Comparison of ENCODE assay signal across 9 cellular contexts in genomic region chr1:182786223-182787001, GRCh38. TPM values are rescaled to one million over a fixed set of nuclear protein-coding genes. Genes with fewer than 3 reads are reported as not detected.
DNase-seq lines count a peak whose midpoint lies in the region; ATAC-seq and TF ChIP-seq lines count a peak whose summit lies in the region.
"Had no signal": no experiment of that assay in that cellular context is flagged by ENCODE, and none has a peak within 500 bp of the region (broad histone marks: within the 10 kb centered on the region; RNA-seq: fewer than 3 reads in every experiment).

No MANE protein-coding gene starts in this region.

- H3K4me1 Mint-ChIP-seq in Caco-2 (ENCODE audit: low read depth, unreplicated experiment) = peaks cover 11% of the 10 kb centered on the region
- H3K4me1 Mint-ChIP-seq in activated naive CD8-positive, alpha-beta T cell treated with anti-CD3 and anti-CD28 coated beads for 36 hours = peaks cover 24% of the 10 kb centered on the region

- H4K20me1 ChIP-seq in IMR-90 (ENCODE audit: insufficient read depth, low read length) (no peaks in the 10 kb centered on the region), PC-9 (ENCODE audit: insufficient read depth) (no peaks in the 10 kb centered on the region; the same call in 1 of the 2 replicates)

- dilution Hi-C loops in IMR-90 (cut with HindIII; ENCODE audit: low sequenced_read_pairs, unreplicated experiment) = no loop called here

- 8% methylated on average over 2 of the region's 6 CpGs; no CpG with 5 or more reads in 1 of the 2 experiments for WGBS in IMR-90 (ENCODE audit: extremely low coverage in 2 of 2, insufficient read length in 1 of 2), 2 experiments
- WGBS in heart right ventricle, 2 donors = 61 to 64% methylated on average over 6 of the region's 6 CpGs

- H2BK15ac ChIP-seq in IMR-90 (ENCODE audit: low read depth, low read length) = no peak overlapping the region

- BruUV-seq in Caco-2 (replicated peaks; lab: Mats Ljungman, UMichigan) (no TSS peak), IMR-90 (replicated peaks; lab: Mats Ljungman, UMichigan) (no TSS peak), PC-9 (replicated peaks; lab: Mats Ljungman, UMichigan) (no TSS peak)

- H4K8ac ChIP-seq in IMR-90 (ENCODE audit: low read depth in 2 of 2, low read length in 2 of 2) = no peak overlapping the region

- H3K27ac ChIP-seq in IMR-90 (ENCODE audit: insufficient read depth, low read length) (no peak overlapping the region), PC-9 (no peak overlapping the region), heart right ventricle (no peak overlapping the region)

- H3K9me3 ChIP-seq in Caco-2 (no peaks in the 10 kb centered on the region), IMR-90 (ENCODE audit: control insufficient read depth, insufficient read depth, low read length) (no peaks in the 10 kb centered on the region), PC-9 (ENCODE audit: insufficient read depth, low read depth) (no peaks in the 10 kb centered on the region), heart right ventricle (no peaks in the 10 kb centered on the region)

- CTCF ChIA-PET in Caco-2 (lab: Charles Lee) (interaction anchor here (0.5 to 8.6 kb wide), 9 partner anchors 13 to 631 kb away, joined by 3 to 265 read pairs (median 3); partner anchors contain the start of gene RNASEL), IMR-90 (lab: Yijun Ruan, JAX) (interaction anchor here (0.5 to 7.4 kb wide), 8 partner anchors 8 to 879 kb away, joined by 3 to 129 read pairs (median 4); no protein-coding TSS in a partner anchor), PC-9 (lab: Charles Lee) (interaction anchor here (0.6 to 1.4 kb wide), 5 partner anchors 23 to 717 kb away, joined by 3 to 9 read pairs (median 4); no protein-coding TSS in a partner anchor)

- H2AK5ac ChIP-seq in IMR-90 (ENCODE audit: low read depth, low read length) = no peak overlapping the region

- no peak overlapping the region for H3K4ac ChIP-seq in IMR-90 (ENCODE audit: low read depth, low read length)

- H2AFZ ChIP-seq in IMR-90 (replicated peaks; ENCODE audit: low read length, poor library complexity) = no peak overlapping the region
- no peak overlapping the region for H2AFZ ChIP-seq in PC-9

- peak; percentile 65 for TF ChIP-seq RAD21 in IMR-90 (IDR thresholded peaks at IDR 0.05; ENCODE audit: low read length)

- H3K79me2 ChIP-seq in PC-9 (ENCODE audit: low read depth) = no peaks in the 10 kb centered on the region

- POLR2A ChIA-PET in Caco-2 (lab: Charles Lee) (no interaction called here), IMR-90 (lab: Charles Lee; ENCODE audit: unreplicated experiment) (no interaction called here), PC-9 (lab: Charles Lee; ENCODE audit: unreplicated experiment) (no interaction called here)

- no peak overlapping the region for H4K5ac ChIP-seq in IMR-90 (ENCODE audit: low read depth, low read length)

- intact Hi-C loops in Caco-2 (cut with micrococcal nuclease; ENCODE audit: unreplicated experiment) (no loop called here), IMR-90 (cut with micrococcal nuclease) (loop anchor here (5.0 kb wide), 2 partner anchors 699 to 1309 kb away; no protein-coding TSS in a partner anchor), PC-9 (cut with micrococcal nuclease; ENCODE audit: unreplicated experiment) (loop anchor here (10.0 kb wide), 1 partner anchor 272 kb away; no protein-coding TSS in a partner anchor), heart right ventricle (cut with DNase I) (loop anchor here in 9 of 10 donors (5.0 to 10.0 kb wide), 7 partner anchors 112 to 704 kb away; partner anchors contain the start of gene RGSL1 (in 1 of the 9))

- no peak overlapping the region for H3K23ac ChIP-seq in IMR-90 (ENCODE audit: low read depth, low read length)

- no peak for TF ChIP-seq POLR2A in IMR-90 (IDR thresholded peaks at IDR 0.05; ENCODE audit: low read depth, low read length)

- H3K4me1 ChIP-seq in Caco-2 = 0 out of 2 replicates have a peak, but pooled peaks cover 4% of the 10 kb centered on the region
- H3K4me1 ChIP-seq in IMR-90 (ENCODE audit: control insufficient read depth, insufficient read depth, low read length) = no peaks in the 10 kb centered on the region
- peaks cover 6% of the 10 kb centered on the region for H3K4me1 ChIP-seq in PC-9 (replicated peaks; ENCODE audit: insufficient read depth)
- peaks cover 0 to 29% (median 7%) of the 10 kb centered on the region in 9 donors for H3K4me1 ChIP-seq in heart right ventricle

- DNase-seq in Caco-2 = peak; percentile 53 to 71
- peak; percentile 69 for DNase-seq in IMR-90
- DNase-seq in PC-9 = peak in 1 of 2 experiments; percentile 24
- DNase-seq in activated naive CD8-positive, alpha-beta T cell treated with anti-CD3 and anti-CD28 coated beads for 36 hours = peak; percentile 44
- peak; percentile 59 to 61 for DNase-seq in heart right ventricle
- no peak for DNase-seq in retinal pigment epithelial cell (ENCODE audit: low read depth)
- DNase-seq: naive B cell had no signal

- no peak overlapping the region for H2AK9ac ChIP-seq in IMR-90 (replicated peaks; ENCODE audit: low read depth, low read length, poor library complexity)

- no peak overlapping the region for H2BK120ac ChIP-seq in IMR-90 (ENCODE audit: low read depth, low read length)

- H3K9me3 Mint-ChIP-seq in Caco-2 (ENCODE audit: unreplicated experiment) = no peaks in the 10 kb centered on the region
- no peaks in the 10 kb centered on the region for H3K9me3 Mint-ChIP-seq in activated naive CD8-positive, alpha-beta T cell treated with anti-CD3 and anti-CD28 coated beads for 36 hours
- H3K9me3 Mint-ChIP-seq: naive B cell had no signal

- peaks cover 7% of the 10 kb centered on the region for H3K27me3 Mint-ChIP-seq in Caco-2 (ENCODE audit: insufficient read depth, unreplicated experiment)
- H3K27me3 Mint-ChIP-seq in activated naive CD8-positive, alpha-beta T cell treated with anti-CD3 and anti-CD28 coated beads for 36 hours = peaks cover 19% of the 10 kb centered on the region

- peak; percentile 57 for ATAC-seq in IMR-90 (ENCODE audit: low read depth)
- peak in 4 of 8 donors; percentile 37 to 48 (median 43) for ATAC-seq in heart right ventricle
- no peak for ATAC-seq in HG03378 (IDR thresholded peaks at IDR 0.05; ENCODE audit: unreplicated experiment)
- ATAC-seq in HG03521 (IDR thresholded peaks at IDR 0.05; ENCODE audit: unreplicated experiment) = no peak

- H3K56ac ChIP-seq in IMR-90 (ENCODE audit: extremely low read depth, insufficient read depth, low read length) = no peak overlapping the region

- H2BK5ac ChIP-seq in IMR-90 (ENCODE audit: low read depth, low read length, poor library complexity, severe bottlenecking) = no peak overlapping the region

- H2BK20ac ChIP-seq in IMR-90 (ENCODE audit: low read depth, low read length) = no peak overlapping the region

- no peak overlapping the region for H3K18ac ChIP-seq in IMR-90 (ENCODE audit: low read depth, low read length)

- no peak overlapping the region for H4K91ac ChIP-seq in IMR-90 (ENCODE audit: insufficient read depth, low read depth, low read length)

- in situ Hi-C loops in IMR-90 (cut with MboI; ENCODE audit: low sequenced_read_pairs) = loop anchor here (10.0 to 25.0 kb wide), 2 partner anchors 342 to 699 kb away; no protein-coding TSS in a partner anchor

- H3K36me3 Mint-ChIP-seq in Caco-2 (ENCODE audit: insufficient read depth, unreplicated experiment) = peaks cover 10% of the 10 kb centered on the region
- no peaks in the 10 kb centered on the region for H3K36me3 Mint-ChIP-seq in activated naive CD8-positive, alpha-beta T cell treated with anti-CD3 and anti-CD28 coated beads for 36 hours
- H3K36me3 Mint-ChIP-seq: naive B cell had no signal

- no peak overlapping the region for H3K4me2 ChIP-seq in IMR-90 (ENCODE audit: low read depth, low read length)
- no peak overlapping the region for H3K4me2 ChIP-seq in PC-9

- no peaks in the 10 kb centered on the region for H3K9me1 ChIP-seq in IMR-90 (ENCODE audit: insufficient read depth, low read length)

- no peaks in the 10 kb centered on the region; the same call in 1 of the 2 replicates for H3K27me3 ChIP-seq in Caco-2 (replicated peaks; ENCODE audit: control insufficient read depth, insufficient read depth, low read length)
- H3K27me3 ChIP-seq in IMR-90 (ENCODE audit: control insufficient read depth, insufficient read depth, low read length) = peaks cover 26% of the 10 kb centered on the region
- peaks cover 8% of the 10 kb centered on the region; the same call in 1 of the 2 replicates for H3K27me3 ChIP-seq in PC-9 (ENCODE audit: insufficient read depth, low read depth)
- no peaks in the 10 kb centered on the region for H3K27me3 ChIP-seq in heart right ventricle

- no peak overlapping the region for H3K9ac ChIP-seq in IMR-90 (ENCODE audit: low read depth, low read length)

- no peak overlapping the region for H3K4me3 Mint-ChIP-seq in Caco-2 (ENCODE audit: unreplicated experiment)
- H3K4me3 Mint-ChIP-seq in activated naive CD8-positive, alpha-beta T cell treated with anti-CD3 and anti-CD28 coated beads for 36 hours = no peak overlapping the region

- H3K79me1 ChIP-seq in IMR-90 (ENCODE audit: low read depth in 1 of 2, low read length in 2 of 2) = no peaks in the 10 kb centered on the region

- H3K9me2 ChIP-seq in PC-9 (ENCODE audit: insufficient read depth) = no peaks in the 10 kb centered on the region

- TF ChIP-seq CTCF in Caco-2 (IDR thresholded peaks at IDR 0.05; ENCODE audit: insufficient read depth in 1 of 2, low read depth in 1 of 2, low read length in 1 of 2, severe bottlenecking in 1 of 2, unreplicated experiment in 1 of 2) = peak; percentile 68 to 71
- TF ChIP-seq CTCF in IMR-90 (conservative IDR thresholded peaks at IDR 0.05; ENCODE audit: low read depth, low read length) = peak; percentile 71
- TF ChIP-seq CTCF in PC-9 (conservative IDR thresholded peaks at IDR 0.05) = peak; percentile 62; the same call in 1 of the 2 replicates
- TF ChIP-seq CTCF in heart right ventricle (IDR thresholded peaks at IDR 0.05) = peak; percentile 39 to 77 (median 73)
- peak; percentile 94 for TF ChIP-seq CTCF in retinal pigment epithelial cell (conservative IDR thresholded peaks at IDR 0.05; ENCODE audit: low read depth, low read length)

- no peak overlapping the region for H3K14ac ChIP-seq in IMR-90 (replicated peaks; ENCODE audit: low read depth, low read length)

- H3K36me3 ChIP-seq in Caco-2 (ENCODE audit: control insufficient read depth, insufficient read depth, low read length) (no peaks in the 10 kb centered on the region), IMR-90 (ENCODE audit: control insufficient read depth, insufficient read depth, low read length) (no peaks in the 10 kb centered on the region), PC-9 (ENCODE audit: low read depth) (no peaks in the 10 kb centered on the region), heart right ventricle (no peaks in the 10 kb centered on the region)

- H3K4me3 ChIP-seq in Caco-2 (ENCODE audit: low read depth, low read length) (no peak overlapping the region), IMR-90 (ENCODE audit: insufficient read depth, low read depth, low read length) (no peak overlapping the region), PC-9 (no peak overlapping the region), heart right ventricle (no peak overlapping the region), retinal pigment epithelial cell (ENCODE audit: low read length) (no peak overlapping the region)

- no peak overlapping the region for H3K27ac Mint-ChIP-seq in Caco-2 (ENCODE audit: unreplicated experiment)
- H3K27ac Mint-ChIP-seq in activated naive CD8-positive, alpha-beta T cell treated with anti-CD3 and anti-CD28 coated beads for 36 hours = no peak overlapping the region
- H3K27ac Mint-ChIP-seq: naive B cell had no signal

- no peaks in the 10 kb centered on the region for H3F3A ChIP-seq in PC-9 (ENCODE audit: insufficient read depth, low read depth)

RNA-seq across cellular contexts. Expression of gene NPL, which starts 3.2 kb away (rescaled TPM):
- total RNA-seq in Caco-2 (2022) (3.5 and 4.8 TPM in 2 replicates), IMR-90 (2012; rRNA removed) (0.36 and 0.83 TPM in 2 replicates), PC-9 (2021) (2.3 and 3.0 TPM in 2 replicates), heart right ventricle (10 to 100 TPM in 1 of 10 donors, 1 to 10 TPM in 9; 1.8 to 26.5 (median 3.6) TPM)
- polyA plus RNA-seq in IMR-90 (2012; rRNA removed) (0.63 and 0.68 TPM in 2 replicates), heart right ventricle (1 to 10 TPM; 1.4 to 3.2 TPM)
- polyA plus RNA-seq in IMR-90 (2012; cell fraction: cytosol; rRNA removed) = 0.05 and 0.11 TPM in 2 replicates
- polyA plus RNA-seq in IMR-90 (2012; cell fraction: nucleus; rRNA removed; ENCODE audit: low replicate concordance) = 0.12 and 1.9 TPM in 2 replicates
- 1 to 10 TPM; 4.7 to 5.4 TPM for total RNA-seq in activated naive CD8-positive, alpha-beta T cell treated with anti-CD3 and anti-CD28 coated beads for 36 hours

RNA-seq across cellular contexts. Expression of gene DHX9, which starts 52.7 kb away (rescaled TPM):
- total RNA-seq in Caco-2 (2022) (218 and 234 TPM in 2 replicates), IMR-90 (2012; rRNA removed) (211 and 234 TPM in 2 replicates), PC-9 (2021) (101 and 131 TPM in 2 replicates), heart right ventricle (10 to 100 TPM; 48.0 to 69.4 (median 55.2) TPM)
- polyA plus RNA-seq in IMR-90 (2012; rRNA removed) (108 and 119 TPM in 2 replicates), heart right ventricle (10 to 100 TPM; 19.5 to 62.9 TPM)
- polyA plus RNA-seq in IMR-90 (2012; cell fraction: cytosol; rRNA removed) = 31.7 and 46.5 TPM in 2 replicates
- 27.3 and 119 TPM in 2 replicates for polyA plus RNA-seq in IMR-90 (2012; cell fraction: nucleus; rRNA removed; ENCODE audit: low replicate concordance)
- 100 to 1,000 TPM; 310 to 318 TPM for total RNA-seq in activated naive CD8-positive, alpha-beta T cell treated with anti-CD3 and anti-CD28 coated beads for 36 hours
